27 cellular contexts compared by ENCODE assay signal in the genomic region with DNA sequence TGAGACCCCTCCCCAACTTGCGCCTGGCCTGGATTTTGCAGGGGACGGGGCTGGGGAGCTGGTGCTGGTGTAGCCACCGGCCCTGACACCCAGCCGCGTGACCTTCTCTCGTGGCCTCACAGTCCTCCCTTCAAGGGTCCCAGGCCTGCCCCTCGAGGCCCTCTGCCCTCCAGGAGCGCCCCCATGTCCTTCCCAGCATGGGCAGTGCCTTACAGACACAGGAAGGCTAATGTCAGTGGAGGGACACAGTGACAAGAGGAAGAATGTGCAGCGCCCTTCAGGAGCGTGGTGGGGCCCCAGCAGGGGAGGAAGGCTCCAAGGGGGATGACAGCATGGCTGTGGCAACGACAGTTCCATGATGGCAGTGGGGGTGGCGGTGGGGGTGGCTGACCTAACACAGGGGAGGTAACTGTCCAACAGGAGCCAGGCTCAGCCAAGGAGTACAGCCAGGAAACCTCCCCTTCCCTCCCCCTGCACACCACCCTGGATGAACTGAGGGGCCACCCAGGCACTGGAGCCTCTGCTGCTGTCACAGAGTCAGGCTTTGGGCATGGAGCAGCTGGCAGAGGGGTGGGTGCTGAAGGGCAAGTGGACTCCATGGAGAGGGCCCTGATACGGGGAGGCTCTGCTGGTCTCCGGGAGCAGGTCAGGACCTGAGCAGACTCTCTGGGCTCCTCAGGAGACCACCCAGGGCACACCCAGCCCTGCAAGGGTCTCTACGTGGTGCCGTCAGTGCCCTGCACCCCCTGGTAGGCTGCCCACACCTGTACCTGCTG.
DNase-seq lines count a peak whose midpoint lies in the region; ATAC-seq and TF ChIP-seq lines count a peak whose summit lies in the region.
"Had no signal": no experiment of that assay in that cellular context is flagged by ENCODE, and none has a peak within 500 bp of the region (broad histone marks: within the 10 kb centered on the region; RNA-seq: fewer than 3 reads in every experiment).

No MANE protein-coding gene starts in this region.

- no peak for ATAC-seq in activated CD8-positive, alpha-beta memory T cell treated with anti-CD3 and anti-CD28 coated beads, Interleukin-2, amount 10 ng/mL, durations not matched to agents 7 days and 5 days
- ATAC-seq in upper lobe of right lung (no peak), HG02588 (IDR thresholded peaks at IDR 0.05; ENCODE audit: unreplicated experiment) (no peak)
- ATAC-seq: activated CD4-positive, CD25-positive, alpha-beta regulatory T cell treated with anti-CD3 and anti-CD28 coated beads, Interleukin-2, amount 50 U/mL, for 24 hours; activated T-cell treated with anti-CD3 and anti-CD28 coated beads, Interleukin-2, amount 50 U/mL, for 72 hours; gastroesophageal sphincter had no signal

- H3K9me3 ChIP-seq in upper lobe of right lung = no peaks in the 10 kb centered on the region
- H3K9me3 ChIP-seq: gastroesophageal sphincter, left ventricle myocardium inferior had no signal

- DNase-seq in activated CD8-positive, alpha-beta memory T cell treated with anti-CD3 and anti-CD28 coated beads for 24 hours = peak; percentile 49
- DNase-seq in activated CD8-positive, alpha-beta memory T cell treated with anti-CD3 and anti-CD28 coated beads, Interleukin-2, amount 10 ng/mL, durations not matched to agents 7 days and 5 days = no peak
- peak; percentile 86 for DNase-seq in NB4 (ENCODE audit: low read depth)
- DNase-seq in left kidney (ENCODE audit: low read depth, low spot score) = peak; percentile 45
- DNase-seq in upper lobe of right lung = peak; percentile 55
- no peak for DNase-seq in activated T-cell treated with anti-CD3 and anti-CD28 coated beads, Interleukin-2, amount 50 U/mL, for 1 hour
- no peak for DNase-seq in NCI-H748 (lab: John Stamatoyannopoulos, UW; ENCODE audit: unreplicated experiment)
- DNase-seq: activated naive CD4-positive, alpha-beta T cell treated with anti-CD3 and anti-CD28 coated beads, Interleukin-2, amount 50 U/mL, for 16 hours; activated T-cell treated with anti-CD3 and anti-CD28 coated beads, Interleukin-2, amount 50 U/mL, for 72 hours; anterior cingulate cortex; cortex of kidney; DMS53; endodermal cell; GOT3; hippocampal formation; immature natural killer cell; IMR-90; left ventricle myocardium inferior; NCI-H2029 treated with DMSO at 0.1 percent for 48 hours; NCI-H2227 treated with DMSO at 0.1 percent for 48 hours; NCI-H748 treated with DMSO at 0.1 percent for 48 hours had no signal

- TF ChIP-seq POLR2A in NB4 (IDR thresholded peaks at IDR 0.05; ENCODE audit: extremely low read depth, insufficient read length) = no peak

- H3K4me3 ChIP-seq in NB4 (ENCODE audit: low read depth, low read length) = no peak overlapping the region
- H3K4me3 ChIP-seq in upper lobe of right lung = no peak overlapping the region
- H3K4me3 ChIP-seq: gastroesophageal sphincter, left ventricle myocardium inferior had no signal

- no peaks in the 10 kb centered on the region for H3K4me1 ChIP-seq in upper lobe of right lung
- H3K4me1 ChIP-seq: gastroesophageal sphincter, left ventricle myocardium inferior had no signal

- intact Hi-C loops in upper lobe of right lung (cut with DNase I) = no loop called here

- CTCF ChIA-PET in activated CD8-positive, alpha-beta memory T cell treated with anti-CD3 and anti-CD28 coated beads, Interleukin-2, amount 10 ng/mL, durations not matched to agents 7 days and 5 days (lab: Charles Lee) = no interaction called here

- H3K9me3 Mint-ChIP-seq in activated CD8-positive, alpha-beta memory T cell treated with anti-CD3 and anti-CD28 coated beads, Interleukin-2, amount 10 ng/mL, durations not matched to agents 7 days and 5 days (ENCODE audit: low read depth) = no peaks in the 10 kb centered on the region
- H3K9me3 Mint-ChIP-seq: activated T-cell treated with anti-CD3 and anti-CD28 coated beads, Interleukin-2, amount 50 U/mL, for 72 hours; CD8-positive, alpha-beta memory T cell; endodermal cell; immature natural killer cell; natural killer cell treated with Interleukin-12 subunit alpha and Interleukin-12 subunit beta and Interleukin-15 and Interleukin-18, amount 100 ng/mL, for 72 hours; type B pancreatic cell had no signal

- no peaks in the 10 kb centered on the region for H3K36me3 Mint-ChIP-seq in activated CD8-positive, alpha-beta memory T cell treated with anti-CD3 and anti-CD28 coated beads, Interleukin-2, amount 10 ng/mL, durations not matched to agents 7 days and 5 days
- H3K36me3 Mint-ChIP-seq: CD8-positive, alpha-beta memory T cell; immature natural killer cell; natural killer cell treated with Interleukin-12 subunit alpha and Interleukin-12 subunit beta and Interleukin-15 and Interleukin-18, amount 100 ng/mL, for 72 hours; type B pancreatic cell had no signal

- TF ChIP-seq CTCF in NB4 (IDR thresholded peaks at IDR 0.05; ENCODE audit: low read depth, low read length) = no peak
- no peak for TF ChIP-seq CTCF in upper lobe of right lung (IDR thresholded peaks at IDR 0.05)

- peaks cover 8% of the 10 kb centered on the region for H3K27me3 Mint-ChIP-seq in activated CD8-positive, alpha-beta memory T cell treated with anti-CD3 and anti-CD28 coated beads, Interleukin-2, amount 10 ng/mL, durations not matched to agents 7 days and 5 days

- H3K4me1 Mint-ChIP-seq in activated CD8-positive, alpha-beta memory T cell treated with anti-CD3 and anti-CD28 coated beads, Interleukin-2, amount 10 ng/mL, durations not matched to agents 7 days and 5 days = no peaks in the 10 kb centered on the region
- H3K4me1 Mint-ChIP-seq: CD8-positive, alpha-beta memory T cell; endodermal cell; immature natural killer cell had no signal

- H3K27ac ChIP-seq in upper lobe of right lung = no peak overlapping the region
- H3K27ac ChIP-seq: gastroesophageal sphincter, left ventricle myocardium inferior had no signal

- H3K27ac Mint-ChIP-seq in activated CD8-positive, alpha-beta memory T cell treated with anti-CD3 and anti-CD28 coated beads, Interleukin-2, amount 10 ng/mL, durations not matched to agents 7 days and 5 days = no peak overlapping the region
- H3K27ac Mint-ChIP-seq: activated T-cell treated with anti-CD3 and anti-CD28 coated beads, Interleukin-2, amount 50 U/mL, for 72 hours; CD8-positive, alpha-beta memory T cell; endodermal cell; immature natural killer cell; natural killer cell treated with Interleukin-12 subunit alpha and Interleukin-12 subunit beta and Interleukin-15 and Interleukin-18, amount 100 ng/mL, for 72 hours; type B pancreatic cell had no signal

- no peak overlapping the region for H3K4me3 Mint-ChIP-seq in activated CD8-positive, alpha-beta memory T cell treated with anti-CD3 and anti-CD28 coated beads, Interleukin-2, amount 10 ng/mL, durations not matched to agents 7 days and 5 days
- H3K4me3 Mint-ChIP-seq: activated T-cell treated with anti-CD3 and anti-CD28 coated beads, Interleukin-2, amount 50 U/mL, for 72 hours; CD8-positive, alpha-beta memory T cell; endodermal cell; immature natural killer cell; natural killer cell treated with Interleukin-12 subunit alpha and Interleukin-12 subunit beta and Interleukin-15 and Interleukin-18, amount 100 ng/mL, for 72 hours; type B pancreatic cell had no signal

- no peaks in the 10 kb centered on the region for H3K27me3 ChIP-seq in upper lobe of right lung

- H3K36me3 ChIP-seq in upper lobe of right lung = no peaks in the 10 kb centered on the region
- H3K36me3 ChIP-seq: gastroesophageal sphincter, left ventricle myocardium inferior had no signal

Comparison
In these comparisons a context has a peak if more than half of its experiments do, and no peak if none do; other contexts are left out.
1. DNase-seq: peak in activated CD8-positive, alpha-beta memory T cell treated with anti-CD3 and anti-CD28 coated beads for 24 hours (single experiment), NB4 (single experiment), left kidney (single experiment) and upper lobe of right lung (single experiment); none in activated CD8-positive, alpha-beta memory T cell treated with anti-CD3 and anti-CD28 coated beads, Interleukin-2, amount 10 ng/mL, durations not matched to agents 7 days and 5 days (single experiment), activated T-cell treated with anti-CD3 and anti-CD28 coated beads, Interleukin-2, amount 50 U/mL, for 1 hour (single experiment) and NCI-H748 (single experiment).